Comparison of ENCODE assay signal across 8 cellular contexts in the genomic region with DNA sequence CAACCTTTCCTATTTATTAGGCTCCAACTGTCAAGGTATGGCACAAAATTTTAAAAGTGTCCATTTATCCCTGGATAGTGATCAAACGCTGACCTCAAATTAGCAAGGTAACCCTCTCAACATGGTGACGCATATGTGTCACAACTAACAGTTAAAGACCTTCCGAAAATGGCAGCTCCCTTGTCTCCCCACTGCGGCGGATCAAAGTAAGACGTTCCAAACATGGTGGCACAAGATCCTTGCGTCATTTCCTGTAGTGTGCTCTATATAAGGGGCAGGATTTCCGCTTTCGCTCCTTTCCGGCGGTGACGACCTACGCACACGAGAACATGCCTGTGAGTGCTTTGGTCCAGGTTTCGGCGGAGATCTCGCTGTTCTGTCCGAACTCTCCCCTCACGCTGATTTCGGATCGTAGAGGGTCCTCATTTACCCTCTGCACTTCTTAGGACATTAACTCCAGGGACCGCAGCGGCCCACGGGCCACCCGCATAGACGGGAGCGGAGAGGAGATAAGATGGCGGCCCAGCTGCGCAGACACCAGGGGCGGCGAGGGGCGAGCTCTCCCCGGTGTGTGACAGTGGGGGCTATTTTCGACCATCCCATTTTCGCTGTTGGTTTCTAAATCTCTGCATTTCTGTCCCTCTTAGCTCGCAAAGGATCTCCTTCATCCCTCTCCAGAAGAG. TPM values are rescaled to one million over a fixed set of nuclear protein-coding genes. Genes with fewer than 3 reads are reported as not detected.
DNase-seq lines count a peak whose midpoint lies in the region; ATAC-seq and TF ChIP-seq lines count a peak whose summit lies in the region.

A gene (plus strand): TSS at position 295 of the 683 bp plus-strand sequence. CDS start 35 bp downstream, at position 330.

- intact Hi-C loops in T-helper 1 cell treated with Interleukin-12 subunit alpha and Interleukin-12 subunit beta and Interleukin-4 antibody, amounts not matched to agents 30 ng/mL and 1 ng/mL, for 36 hours (cut with micrococcal nuclease) = loop anchor here (1.0 to 5.0 kb wide), 17 partner anchors 13 to 458 kb away; a partner anchor contains a TSS
- intact Hi-C loops in heart right ventricle (cut with DNase I) = loop anchor here in 3 of 10 donors (5.0 to 10.0 kb wide), 5 partner anchors 187 to 284 kb away; a partner anchor contains a TSS
- intact Hi-C loops in posterior cingulate gyrus (cut with DNase I) = no loop called here
- intact Hi-C loops in upper lobe of right lung (cut with DNase I) = no loop called here

- TF ChIP-seq CTCF in GM12875 (IDR thresholded peaks at IDR 0.05; ENCODE audit: borderline replicate concordance, insufficient read depth, low read depth, low read length) (no peak), heart right ventricle (IDR thresholded peaks at IDR 0.05) (peak in 1 of 9 donors; percentile 12), upper lobe of right lung (IDR thresholded peaks at IDR 0.05) (no peak)

- H3K36me3 ChIP-seq in heart right ventricle (peaks cover 0 to 44% (median 20%) of the 10 kb centered on the region in 9 donors), upper lobe of right lung (peaks cover 39% of the 10 kb centered on the region)

- H3K4me1 ChIP-seq in heart right ventricle (peaks cover 4 to 59% (median 39%) of the 10 kb centered on the region in 9 donors), upper lobe of right lung (peaks cover 28% of the 10 kb centered on the region)

- DNase-seq in NCI-H146 treated with DMSO at 0.1 percent for 48 hours (lab: John Stamatoyannopoulos, UW; ENCODE audit: unreplicated experiment) (peak; percentile 97), amniotic epithelial cell (ENCODE audit: low read depth) (peak; percentile 97), heart right ventricle (peak; percentile 74 to 97), posterior cingulate gyrus (peak; percentile 76 to 98 (median 85)), upper lobe of right lung (peak; percentile 87)

- H3K9me3 ChIP-seq in heart right ventricle = no peaks in the 10 kb centered on the region
- H3K9me3 ChIP-seq in upper lobe of right lung = no peaks in the 10 kb centered on the region

- ATAC-seq in HG02840 (IDR thresholded peaks at IDR 0.05; ENCODE audit: low FRiP score, unreplicated experiment) (peak; percentile 81), heart right ventricle (peak; percentile 81 to 91 (median 86)), upper lobe of right lung (peak; percentile 80)

- peak within 1 kb of the TSS; percentile 84 to 98 (median 92) for H3K27ac ChIP-seq in heart right ventricle
- H3K27ac ChIP-seq in upper lobe of right lung = peak within 1 kb of the TSS; percentile 97

- H3K27me3 ChIP-seq in heart right ventricle = no peaks in the 10 kb centered on the region
- no peaks in the 10 kb centered on the region for H3K27me3 ChIP-seq in upper lobe of right lung

- WGBS in heart right ventricle, 2 donors = 0 to 1% methylated on average over 36 of the region's 36 CpGs

- H3K4me3 ChIP-seq in GM12875 (ENCODE audit: low read depth, low read length) = peak within 1 kb of the TSS; percentile 85
- H3K4me3 ChIP-seq in heart right ventricle = peak within 1 kb of the TSS; percentile 67 to 90 (median 81)
- peak within 1 kb of the TSS; percentile 80 for H3K4me3 ChIP-seq in upper lobe of right lung

RNA-seq across cellular contexts. Expression of the gene that starts here (rescaled TPM):
- total RNA-seq in T-helper 1 cell treated with Interleukin-12 subunit alpha and Interleukin-12 subunit beta and Interleukin-4 antibody, amounts not matched to agents 30 ng/mL and 1 ng/mL, for 36 hours = 1,743 and 1,866 TPM in 2 replicates
- total RNA-seq in heart right ventricle (1,000 to 10,000 TPM in 1 of 10 donors, 100 to 1,000 TPM in 9; 586 to 1,105 (median 715) TPM), upper lobe of right lung (1,693 TPM)
- polyA plus RNA-seq in heart right ventricle = 1,000 to 10,000 TPM; 2,780 to 8,165 TPM

Comparison
In these comparisons a context has a peak if more than half of its experiments do, and no peak if none do; other contexts are left out.
1. Peak in every context shown above with its lines: DNase-seq, ATAC-seq, H3K4me3 ChIP-seq and H3K27ac ChIP-seq.